ENCODE assay signal across 8 cellular contexts in genomic region chr7:6926193-6927174, GRCh38.
DNase-seq lines count a peak whose midpoint lies in the region; ATAC-seq and TF ChIP-seq lines count a peak whose summit lies in the region.
"Not testable (repeated sequence)": the region's sequence is repeated elsewhere in the genome, so short reads cannot be mapped to it uniquely, and the experiment has no call there.

No MANE protein-coding gene starts in this region.

- ATAC-seq in GM23338, result not testable (repeated sequence)
- peak; percentile 61 for ATAC-seq in left colon

- not testable (repeated sequence) for H4K8ac ChIP-seq in neuronal stem cell (ENCODE audit: low read depth, low read length)

- in situ Hi-C loops in transverse colon (cut with MboI; ENCODE audit: low pct_ligation_motif_present in 1 of 4, low pct_unique_long_range_greater_than_20kb in 1 of 4, low sequenced_read_pairs in 3 of 4), result not testable (repeated sequence)

- not testable (repeated sequence) for H3K4me3 Mint-ChIP-seq in GM23338; T-helper 2 cell treated with Interferon-gamma antibody and Interleukin-4, amounts not matched to agents 5 μg/mL and 100 μg/mL, for 36 hours; activated naive CD4-positive, alpha-beta T cell treated with anti-CD3 and anti-CD28 coated beads, Interleukin-2, amount 10 ng/mL, durations not matched to agents 7 days and 5 days

- not testable (repeated sequence) for H3K4ac ChIP-seq in neuronal stem cell (ENCODE audit: low read length)

- H3K9me2 ChIP-seq in GM23338 (ENCODE audit: insufficient read depth), result not testable (repeated sequence)

- not testable (repeated sequence) for H3K36me3 Mint-ChIP-seq in GM23338 (ENCODE audit: low read depth); T-helper 2 cell treated with Interferon-gamma antibody and Interleukin-4, amounts not matched to agents 5 μg/mL and 100 μg/mL, for 36 hours (ENCODE audit: low read depth); activated naive CD4-positive, alpha-beta T cell treated with anti-CD3 and anti-CD28 coated beads, Interleukin-2, amount 10 ng/mL, durations not matched to agents 7 days and 5 days

- H3K27me3 ChIP-seq in BLaER1 treated with 17β-estradiol and CSF1 and Interleukin-3, amounts not matched to agents 10 nM and 100 nM; GM23338 (ENCODE audit: insufficient read depth); neuronal stem cell (ENCODE audit: control insufficient read depth in 3 of 3, insufficient read depth in 3 of 3, low read depth in 1 of 3, low read length in 3 of 3); transverse colon: not testable (repeated sequence)

- WGBS in neuronal stem cell (ENCODE audit: extremely low coverage in 2 of 2, insufficient read length in 2 of 2, insufficient replicate concordance in 1 of 2), 2 donors, result no CpG with 5 or more reads among the region's 26 CpGs
- WGBS in transverse colon (ENCODE audit: low coverage in 1 of 2), 2 donors, result 57% methylated on average over 26 of the region's 26 CpGs; no CpG with 5 or more reads in 1 of the 2 donors

- not testable (repeated sequence) for H3K79me1 ChIP-seq in neuronal stem cell (ENCODE audit: low read depth, low read length)

- H2AFZ ChIP-seq in GM23338, result peak overlapping the region; percentile 47; the same call in 1 of the 2 replicates
- H2AFZ ChIP-seq in neuronal stem cell (ENCODE audit: low read length), result not testable (repeated sequence)

- not testable (repeated sequence) for H3K79me2 ChIP-seq in GM23338 (replicated peaks; ENCODE audit: insufficient read depth)

- not testable (repeated sequence) for DNase-seq in GM23338 (ENCODE audit: low spot score); T-helper 2 cell treated with Interferon-gamma antibody and Interleukin-4, amounts not matched to agents 5 μg/mL and 100 μg/mL, for 36 hours (ENCODE audit: low spot score); neuronal stem cell (ENCODE audit: low spot score)
- DNase-seq in MV-4-11 (lab: John Stamatoyannopoulos, UW), result peak; percentile 60
- peak; percentile 37 for DNase-seq in activated naive CD4-positive, alpha-beta T cell treated with anti-CD3 and anti-CD28 coated beads, Interleukin-2, amount 10 ng/mL, durations not matched to agents 7 days and 5 days
- DNase-seq in left colon, result peak; percentile 84 to 88
- DNase-seq in transverse colon, result peak; percentile 85

- not testable (repeated sequence) for H2BK5ac ChIP-seq in neuronal stem cell (ENCODE audit: low read length)

- peak overlapping the region; percentile 54 to 76 (median 61) for H3K4me2 ChIP-seq in BLaER1 treated with 17β-estradiol and CSF1 and Interleukin-3, amounts not matched to agents 10 nM and 100 nM
- not testable (repeated sequence) for H3K4me2 ChIP-seq in GM23338; neuronal stem cell (ENCODE audit: insufficient read depth, low read length, poor library complexity, severe bottlenecking)

- intact Hi-C loops in left colon (cut with DNase I, micrococcal nuclease); transverse colon (cut with DNase I; ENCODE audit: low total_unique reads): not testable (repeated sequence)

- not testable (repeated sequence) for H2BK15ac ChIP-seq in neuronal stem cell (ENCODE audit: low read length)

- not testable (repeated sequence) for H3K27me3 Mint-ChIP-seq in GM23338 (ENCODE audit: insufficient read depth, low read depth, poor library complexity); T-helper 2 cell treated with Interferon-gamma antibody and Interleukin-4, amounts not matched to agents 5 μg/mL and 100 μg/mL, for 36 hours (ENCODE audit: low read depth); activated naive CD4-positive, alpha-beta T cell treated with anti-CD3 and anti-CD28 coated beads, Interleukin-2, amount 10 ng/mL, durations not matched to agents 7 days and 5 days

- not testable (repeated sequence) for TF ChIP-seq CTCF in GM23338 (conservative IDR thresholded peaks at IDR 0.05; ENCODE audit: low read depth in 2 of 2); transverse colon (IDR thresholded peaks at IDR 0.05)

- not testable (repeated sequence) for H2AK5ac ChIP-seq in neuronal stem cell (ENCODE audit: low read depth, low read length)

- not testable (repeated sequence) for H3K36me3 ChIP-seq in BLaER1 treated with 17β-estradiol and CSF1 and Interleukin-3, amounts not matched to agents 10 nM and 100 nM; GM23338 (ENCODE audit: insufficient read depth); neuronal stem cell (replicated peaks in 1 of 2; ENCODE audit: control insufficient read depth in 2 of 2, insufficient read depth in 2 of 2, low read length in 2 of 2); transverse colon

- H3K4me1 Mint-ChIP-seq in GM23338, result peaks cover 15% of the 10 kb centered on the region
- H3K4me1 Mint-ChIP-seq in T-helper 2 cell treated with Interferon-gamma antibody and Interleukin-4, amounts not matched to agents 5 μg/mL and 100 μg/mL, for 36 hours (ENCODE audit: low read depth), result not testable (repeated sequence)
- H3K4me1 Mint-ChIP-seq in activated naive CD4-positive, alpha-beta T cell treated with anti-CD3 and anti-CD28 coated beads, Interleukin-2, amount 10 ng/mL, durations not matched to agents 7 days and 5 days, result peaks cover 19% of the 10 kb centered on the region

- TF ChIP-seq POLR2A in transverse colon (IDR thresholded peaks at IDR 0.05), result not testable (repeated sequence)

- H3K27ac ChIP-seq in BLaER1 treated with 17β-estradiol and CSF1 and Interleukin-3, amounts not matched to agents 10 nM and 100 nM, result peak overlapping the region in 9 of 11 experiments; percentile 22 to 77 (median 67); a peak in 17 of 22 replicates
- not testable (repeated sequence) for H3K27ac ChIP-seq in GM23338 (ENCODE audit: low read depth); neuronal stem cell (replicated peaks; ENCODE audit: low read length)
- H3K27ac ChIP-seq in transverse colon, result peak overlapping the region in 2 of 4 donors; percentile 34 to 77

- not testable (repeated sequence) for H4K91ac ChIP-seq in neuronal stem cell (ENCODE audit: low read depth, low read length, poor library complexity)

- not testable (repeated sequence) for H3K4me3 ChIP-seq in BLaER1 treated with 17β-estradiol and CSF1 and Interleukin-3, amounts not matched to agents 10 nM and 100 nM; GM23338; neuronal stem cell (ENCODE audit: low read length in 2 of 2); transverse colon

- not testable (repeated sequence) for H3K23ac ChIP-seq in neuronal stem cell (ENCODE audit: low read depth, low read length, poor library complexity)

- CTCF ChIA-PET in activated naive CD4-positive, alpha-beta T cell treated with anti-CD3 and anti-CD28 coated beads, Interleukin-2, amount 10 ng/mL, durations not matched to agents 7 days and 5 days (lab: Charles Lee), result not testable (repeated sequence)

- H3K18ac ChIP-seq in neuronal stem cell (ENCODE audit: low read length), result peak overlapping the region; percentile 48

- not testable (repeated sequence) for H4K20me1 ChIP-seq in BLaER1 treated with 17β-estradiol and CSF1 and Interleukin-3, amounts not matched to agents 10 nM and 100 nM; GM23338 (replicated peaks; ENCODE audit: insufficient read depth)

- H3K14ac ChIP-seq in neuronal stem cell (ENCODE audit: low read length), result not testable (repeated sequence)

- H2BK120ac ChIP-seq in neuronal stem cell (ENCODE audit: low read depth, low read length), result not testable (repeated sequence)

- H3F3A ChIP-seq in GM23338 (replicated peaks; ENCODE audit: low read depth), result not testable (repeated sequence)

- peak overlapping the region in 3 of 11 experiments; percentile 26 to 32 (median 31); a peak in 1 of 22 replicates for H3K9ac ChIP-seq in BLaER1 treated with 17β-estradiol and CSF1 and Interleukin-3, amounts not matched to agents 10 nM and 100 nM
- not testable (repeated sequence) for H3K9ac ChIP-seq in neuronal stem cell (ENCODE audit: low read depth, low read length, poor library complexity)

- not testable (repeated sequence) for TF ChIP-seq EP300 in transverse colon (IDR thresholded peaks at IDR 0.05; ENCODE audit: low read depth)

- peaks cover 6 to 70% (median 47%) of the 10 kb centered on the region in 10 experiments for H3K4me1 ChIP-seq in BLaER1 treated with 17β-estradiol and CSF1 and Interleukin-3, amounts not matched to agents 10 nM and 100 nM
- H3K4me1 ChIP-seq in GM23338 (ENCODE audit: insufficient read depth); neuronal stem cell (ENCODE audit: control insufficient read depth in 2 of 2, insufficient read depth in 1 of 2, low read depth in 1 of 2, low read length in 2 of 2): not testable (repeated sequence)
- H3K4me1 ChIP-seq in transverse colon, result peaks cover 0 to 11% (median 0%) of the 10 kb centered on the region in 4 donors

- not testable (repeated sequence) for H3K9me3 ChIP-seq in BLaER1 treated with 17β-estradiol and CSF1 and Interleukin-3, amounts not matched to agents 10 nM and 100 nM (replicated peaks in 1 of 11); neuronal stem cell (replicated peaks in 1 of 2; ENCODE audit: control insufficient read depth in 2 of 2, insufficient read depth in 1 of 2, low read depth in 1 of 2, low read length in 2 of 2); transverse colon

- not testable (repeated sequence) for H3K27ac Mint-ChIP-seq in GM23338
- peak overlapping the region; percentile 36 for H3K27ac Mint-ChIP-seq in T-helper 2 cell treated with Interferon-gamma antibody and Interleukin-4, amounts not matched to agents 5 μg/mL and 100 μg/mL, for 36 hours
- H3K27ac Mint-ChIP-seq in activated naive CD4-positive, alpha-beta T cell treated with anti-CD3 and anti-CD28 coated beads, Interleukin-2, amount 10 ng/mL, durations not matched to agents 7 days and 5 days, result peak overlapping the region; percentile 74

- not testable (repeated sequence) for H3K9me3 Mint-ChIP-seq in GM23338; T-helper 2 cell treated with Interferon-gamma antibody and Interleukin-4, amounts not matched to agents 5 μg/mL and 100 μg/mL, for 36 hours; activated naive CD4-positive, alpha-beta T cell treated with anti-CD3 and anti-CD28 coated beads, Interleukin-2, amount 10 ng/mL, durations not matched to agents 7 days and 5 days

- not testable (repeated sequence) for H2BK12ac ChIP-seq in neuronal stem cell (ENCODE audit: low read length)
